In the genomic region with DNA sequence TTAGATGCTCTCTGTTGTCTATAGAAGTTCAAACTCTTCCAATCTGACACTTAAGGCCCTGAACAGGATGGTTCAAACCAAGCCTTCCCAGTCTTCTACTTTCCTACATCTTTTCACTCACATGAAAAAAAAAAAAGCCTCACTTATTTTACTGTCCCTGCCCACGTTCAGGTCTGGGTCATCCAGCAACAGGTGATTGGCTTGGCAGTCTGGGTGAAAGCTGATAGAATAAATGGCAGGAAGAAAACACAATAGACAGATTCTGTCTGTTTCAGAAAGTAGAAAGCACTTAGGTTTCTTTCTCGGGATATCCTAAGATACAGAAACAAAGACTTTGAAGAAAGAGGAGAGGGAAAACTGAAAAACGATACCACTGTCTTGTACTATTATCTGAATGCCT, we compare ENCODE assay signal across 37 cellular contexts.
"Had no signal": no experiment of that assay in that cellular context is flagged by ENCODE, and none has a peak within 500 bp of the region (broad histone marks: within the 10 kb centered on the region; RNA-seq: fewer than 3 reads in every experiment).

No MANE protein-coding gene starts in this region.

- DNase-seq: Karpas-422, Kasumi-1, MG63, MM.1S, MV-4-11, NCI-H1048, NCI-H1092, NCI-H1092 treated with DMSO at 0.1 percent for 48 hours, NCI-H1105, NCI-H1105 treated with DMSO at 0.1 percent for 48 hours, NCI-H1417, NCI-H1417 treated with DMSO at 0.1 percent for 48 hours, NCI-H1436, NCI-H1436 treated with DMSO at 0.1 percent for 48 hours, NCI-H146, NCI-H1694, NCI-H1694 treated with DMSO at 0.1 percent for 48 hours, NCI-H187, NCI-H187 treated with DMSO at 0.1 percent for 48 hours, NCI-H1930, NCI-H2029, NCI-H2029 treated with DMSO at 0.1 percent for 48 hours, NCI-H2081, NCI-H2081 treated with DMSO at 0.1 percent for 48 hours, NCI-H2107, NCI-H2171, NCI-H2171 treated with DMSO at 0.1 percent for 48 hours, NCI-H2227 treated with DMSO at 0.1 percent for 48 hours, NCI-H226, NCI-H345, NCI-H446, NCI-H446 treated with DMSO at 0.1 percent for 48 hours, NCI-H510A, NCI-H510A treated with DMSO at 0.1 percent for 48 hours, NCI-H524, NCI-H524 treated with DMSO at 0.1 percent for 48 hours had no signal

- H3K36me3 ChIP-seq: MG63 had no signal

- H3K4me2 ChIP-seq: KMS-11 had no signal

- H3K9ac ChIP-seq: KMS-11 had no signal

- H3K27me3 ChIP-seq: MG63 had no signal

- H3K9me3 ChIP-seq: MG63 had no signal

- H3K4me3 ChIP-seq: MG63 had no signal

- H3K27ac ChIP-seq: KMS-11 had no signal
